In the genomic region with DNA sequence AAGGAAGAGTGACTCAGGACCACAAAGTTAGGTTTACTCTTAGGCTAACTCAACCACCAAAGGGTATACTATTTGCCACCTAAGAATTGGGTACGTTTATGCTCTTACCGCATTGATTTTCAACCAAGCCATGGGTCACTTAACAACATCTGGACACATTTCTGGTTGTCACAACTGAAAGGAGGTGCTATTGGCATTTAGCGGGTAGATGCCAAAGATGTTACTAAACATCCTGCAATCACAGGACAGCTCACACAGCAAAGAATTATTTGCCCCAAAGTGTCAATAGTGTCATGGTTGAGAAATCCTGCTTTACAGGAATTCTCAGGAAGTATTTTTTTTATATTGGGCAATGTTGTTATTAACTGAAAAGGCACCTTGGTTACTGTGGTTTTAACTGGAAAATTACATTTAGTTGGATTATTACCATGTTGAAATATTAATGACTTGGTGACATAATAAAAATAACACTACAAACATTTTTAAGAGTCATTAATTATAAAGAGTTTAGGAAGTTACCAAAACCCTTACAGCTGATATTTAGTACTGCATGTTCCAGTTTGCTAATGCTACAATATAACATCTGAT, we compare ENCODE assay signal across 14 cellular contexts.
DNase-seq lines count a peak whose midpoint lies in the region; ATAC-seq, FAIRE-seq and TF ChIP-seq lines count a peak whose summit lies in the region.
"Had no signal": no experiment of that assay in that cellular context is flagged by ENCODE, and none has a peak within 500 bp of the region (broad histone marks: within the 10 kb centered on the region; RNA-seq: fewer than 3 reads in every experiment).

No MANE protein-coding gene starts in this region.

- peaks cover 10% of the 10 kb centered on the region for H3K36me3 Mint-ChIP-seq in Calu3 (ENCODE audit: insufficient read depth, unreplicated experiment)
- H3K36me3 Mint-ChIP-seq in activated CD4-positive, alpha-beta T cell treated with anti-CD3 and anti-CD28 coated beads, Interleukin-2, amount 10 ng/mL, durations not matched to agents 7 days and 5 days (ENCODE audit: low read depth) = no peaks in the 10 kb centered on the region

- ATAC-seq in omental fat pad (ENCODE audit: low FRiP score) (peak; percentile 88), HG02642 (IDR thresholded peaks at IDR 0.05; ENCODE audit: poor library complexity, unreplicated experiment) (no peak), HG03139 (IDR thresholded peaks at IDR 0.05; ENCODE audit: unreplicated experiment) (no peak)
- ATAC-seq: Right ventricle myocardium inferior had no signal

- TF ChIP-seq CTCF in Calu3 (IDR thresholded peaks at IDR 0.05; ENCODE audit: unreplicated experiment) = no peak
- TF ChIP-seq CTCF in epithelial cell of proximal tubule (conservative IDR thresholded peaks at IDR 0.05; ENCODE audit: low read depth, low read length) = no peak
- TF ChIP-seq CTCF in omental fat pad (IDR thresholded peaks at IDR 0.05) = no peak

- intact Hi-C loops in Calu3 (cut with micrococcal nuclease; ENCODE audit: unreplicated experiment) = loop anchor here (1.0 to 2.0 kb wide), 2 partner anchors 59 to 254 kb away; no protein-coding TSS in a partner anchor

- H3K4me3 Mint-ChIP-seq in Calu3 (ENCODE audit: low read depth, unreplicated experiment) = no peak overlapping the region
- no peak overlapping the region for H3K4me3 Mint-ChIP-seq in activated CD4-positive, alpha-beta T cell treated with anti-CD3 and anti-CD28 coated beads, Interleukin-2, amount 10 ng/mL, durations not matched to agents 7 days and 5 days
- H3K4me3 Mint-ChIP-seq: H9, naive B cell had no signal

- no peak overlapping the region for H3K4me3 ChIP-seq in epithelial cell of proximal tubule (ENCODE audit: low read depth, low read length)

- peaks cover 33% of the 10 kb centered on the region for H3K4me1 Mint-ChIP-seq in Calu3 (ENCODE audit: low read depth, unreplicated experiment)
- H3K4me1 Mint-ChIP-seq in activated CD4-positive, alpha-beta T cell treated with anti-CD3 and anti-CD28 coated beads, Interleukin-2, amount 10 ng/mL, durations not matched to agents 7 days and 5 days = no peaks in the 10 kb centered on the region
- H3K4me1 Mint-ChIP-seq: H9, naive B cell had no signal

- peaks cover 4% of the 10 kb centered on the region for H3K9me3 Mint-ChIP-seq in Calu3 (ENCODE audit: low read depth, unreplicated experiment)
- peaks cover 6% of the 10 kb centered on the region for H3K9me3 Mint-ChIP-seq in activated CD4-positive, alpha-beta T cell treated with anti-CD3 and anti-CD28 coated beads, Interleukin-2, amount 10 ng/mL, durations not matched to agents 7 days and 5 days

- DNase-seq in Calu3 = peak; percentile 80
- DNase-seq in NOMO-1 treated with DMSO at 0.1 percent for 48 hours (lab: John Stamatoyannopoulos, UW; ENCODE audit: unreplicated experiment) = peak; percentile 67
- DNase-seq in epithelial cell of proximal tubule (ENCODE audit: low read depth) = peak; percentile 100
- DNase-seq in omental fat pad (ENCODE audit: low spot score) = no peak
- no peak for DNase-seq in activated CD4-positive, alpha-beta T cell treated with anti-CD3 and anti-CD28 coated beads, Interleukin-2, amount 10 ng/mL, durations not matched to agents 7 days and 5 days
- no peak for DNase-seq in frontal cortex (ENCODE audit: low spot score in 2 of 2)
- DNase-seq: activated CD4-positive, alpha-beta T cell treated with anti-CD3 and anti-CD28 coated beads, Interleukin-2, amount 50 U/mL, for 4 hours; H9; naive B cell; NCI-H187 treated with DMSO at 0.1 percent for 48 hours; stimulated activated CD4-positive, alpha-beta T cell treated with anti-CD3 and anti-CD28 coated beads, Interleukin-4, amount 100 ng/mL, for 1 hour had no signal

- no peak for FAIRE-seq in frontal cortex (lab: Jason Lieb, UNC)

- BruUV-seq in Calu3 (replicated peaks; lab: Mats Ljungman, UMichigan) = no TSS peak

- no peaks in the 10 kb centered on the region for H3K27me3 Mint-ChIP-seq in Calu3 (ENCODE audit: unreplicated experiment)
- H3K27me3 Mint-ChIP-seq in activated CD4-positive, alpha-beta T cell treated with anti-CD3 and anti-CD28 coated beads, Interleukin-2, amount 10 ng/mL, durations not matched to agents 7 days and 5 days = no peaks in the 10 kb centered on the region

- POLR2A ChIA-PET in activated CD4-positive, alpha-beta T cell treated with anti-CD3 and anti-CD28 coated beads, Interleukin-2, amount 10 ng/mL, durations not matched to agents 7 days and 5 days (lab: Charles Lee) = no interaction called here

- CTCF ChIA-PET in Calu3 (lab: Charles Lee) = no interaction called here
- CTCF ChIA-PET in activated CD4-positive, alpha-beta T cell treated with anti-CD3 and anti-CD28 coated beads, Interleukin-2, amount 10 ng/mL, durations not matched to agents 7 days and 5 days (lab: Charles Lee) = no interaction called here

- H3K27ac Mint-ChIP-seq in Calu3 (ENCODE audit: unreplicated experiment) = peak overlapping the region; percentile 97
- no peak overlapping the region for H3K27ac Mint-ChIP-seq in activated CD4-positive, alpha-beta T cell treated with anti-CD3 and anti-CD28 coated beads, Interleukin-2, amount 10 ng/mL, durations not matched to agents 7 days and 5 days
- H3K27ac Mint-ChIP-seq: H9, naive B cell had no signal

Comparison
In these comparisons a context has a peak if more than half of its experiments do, and no peak if none do; other contexts are left out.
1. DNase-seq: peak in Calu3 (single experiment), NOMO-1 treated with DMSO at 0.1 percent for 48 hours (single experiment) and epithelial cell of proximal tubule (single experiment); none in omental fat pad (single experiment), activated CD4-positive, alpha-beta T cell treated with anti-CD3 and anti-CD28 coated beads, Interleukin-2, amount 10 ng/mL, durations not matched to agents 7 days and 5 days (single experiment) and frontal cortex (0 of 2).